In genomic region chr7:33539198-33539597, GRCh38 we compare ENCODE assay signal across 24 cellular contexts.
"Had no signal": no experiment of that assay in that cellular context is flagged by ENCODE, and none has a peak within 500 bp of the region (broad histone marks: within the 10 kb centered on the region; RNA-seq: fewer than 3 reads in every experiment).

No MANE protein-coding gene starts in this region.

- H3K9ac ChIP-seq: neural progenitor cell had no signal

- FAIRE-seq: bronchial epithelial cell, keratinocyte had no signal

- H3K27me3 ChIP-seq: heart left ventricle, neural progenitor cell, right lobe of liver, thyroid gland, upper lobe of right lung had no signal

- H3K36me3 ChIP-seq: neural progenitor cell, right lobe of liver, thyroid gland, upper lobe of right lung had no signal

- H3K4me1 ChIP-seq: right lobe of liver, thyroid gland, upper lobe of right lung had no signal

- H2AFZ ChIP-seq: neural progenitor cell had no signal

- H3K4me3 Mint-ChIP-seq: activated T-cell treated with anti-CD3 and anti-CD28 coated beads, Interleukin-2, amount 50 U/mL, for 4 hours; naive thymus-derived CD4-positive, alpha-beta T cell; neural progenitor cell; stimulated activated naive CD8-positive, alpha-beta T cell treated with anti-CD3 and anti-CD28 coated beads, Interleukin-15, Interleukin-2, amounts not matched to agents 100 ng/mL and 50 ng/mL, for 24 hours; T-helper 2 cell treated with Interferon-gamma antibody and Interleukin-4, amounts not matched to agents 5 μg/mL and 100 μg/mL, for 36 hours had no signal

- H3K4me2 ChIP-seq: neural progenitor cell had no signal

- H3K27me3 Mint-ChIP-seq: naive thymus-derived CD4-positive, alpha-beta T cell; stimulated activated naive CD8-positive, alpha-beta T cell treated with anti-CD3 and anti-CD28 coated beads, Interleukin-15, Interleukin-2, amounts not matched to agents 100 ng/mL and 50 ng/mL, for 24 hours had no signal

- ATAC-seq: activated T-cell treated with anti-CD3 and anti-CD28 coated beads, Interleukin-2, amount 50 U/mL, for 4 hours; heart left ventricle; left colon; naive thymus-derived CD4-positive, alpha-beta T cell; right lobe of liver; upper lobe of right lung had no signal

- H3K27ac ChIP-seq: coronary artery, epithelial cell of prostate, heart left ventricle, neural progenitor cell, right lobe of liver, skin epidermis, thyroid gland, upper lobe of right lung, VCaP had no signal

- H3K9me3 ChIP-seq: right lobe of liver, thyroid gland, upper lobe of right lung had no signal

- H3K4me3 ChIP-seq: coronary artery, heart left ventricle, neural progenitor cell, right lobe of liver, skin epidermis, thyroid gland, upper lobe of right lung had no signal

- DNase-seq: activated CD4-positive, alpha-beta T cell treated with anti-CD3 and anti-CD28 coated beads, Interleukin-2, amount 50 U/mL, for 1 hour; activated CD4-positive, CD25-positive, alpha-beta regulatory T cell treated with anti-CD3 and anti-CD28 coated beads, Interleukin-2, amount 50 U/mL, for 72 hours; activated CD8-positive, alpha-beta memory T cell treated with anti-CD3 and anti-CD28 coated beads, Interleukin-2, amount 50 U/mL, for 48 hours; activated naive CD4-positive, alpha-beta T cell treated with Interleukin-2 at 50 U/mL for 16 hours; activated T-cell treated with anti-CD3 and anti-CD28 coated beads, Interleukin-2, amount 50 U/mL, for 4 hours; amygdala; heart left ventricle; left colon; right lobe of liver; stimulated activated CD4-positive, alpha-beta T cell treated with anti-CD3 and anti-CD28 coated beads, Interleukin-1b, Interleukin-23, amount 100 ng/mL, for 48 hours; substantia nigra; thyroid gland; upper lobe of right lung had no signal

- H3K27ac Mint-ChIP-seq: activated T-helper 2 cell treated with anti-CD3 and anti-CD28 coated beads, Interferon-gamma antibody, Interleukin-2, Interleukin-4, amounts not matched to agents 10 μg/mL and 5 μg/mL and 100 μg/mL, durations not matched to agents 14 hours and 24 hours and 36 hours; neural progenitor cell; stimulated activated naive CD8-positive, alpha-beta T cell treated with anti-CD3 and anti-CD28 coated beads, Interleukin-15, Interleukin-2, amounts not matched to agents 100 ng/mL and 50 ng/mL, for 24 hours; T-helper 2 cell treated with Interferon-gamma antibody and Interleukin-4, amounts not matched to agents 5 μg/mL and 100 μg/mL, for 36 hours had no signal
